Comparison of ENCODE assay signal across 1 cellular context in the genomic region with DNA sequence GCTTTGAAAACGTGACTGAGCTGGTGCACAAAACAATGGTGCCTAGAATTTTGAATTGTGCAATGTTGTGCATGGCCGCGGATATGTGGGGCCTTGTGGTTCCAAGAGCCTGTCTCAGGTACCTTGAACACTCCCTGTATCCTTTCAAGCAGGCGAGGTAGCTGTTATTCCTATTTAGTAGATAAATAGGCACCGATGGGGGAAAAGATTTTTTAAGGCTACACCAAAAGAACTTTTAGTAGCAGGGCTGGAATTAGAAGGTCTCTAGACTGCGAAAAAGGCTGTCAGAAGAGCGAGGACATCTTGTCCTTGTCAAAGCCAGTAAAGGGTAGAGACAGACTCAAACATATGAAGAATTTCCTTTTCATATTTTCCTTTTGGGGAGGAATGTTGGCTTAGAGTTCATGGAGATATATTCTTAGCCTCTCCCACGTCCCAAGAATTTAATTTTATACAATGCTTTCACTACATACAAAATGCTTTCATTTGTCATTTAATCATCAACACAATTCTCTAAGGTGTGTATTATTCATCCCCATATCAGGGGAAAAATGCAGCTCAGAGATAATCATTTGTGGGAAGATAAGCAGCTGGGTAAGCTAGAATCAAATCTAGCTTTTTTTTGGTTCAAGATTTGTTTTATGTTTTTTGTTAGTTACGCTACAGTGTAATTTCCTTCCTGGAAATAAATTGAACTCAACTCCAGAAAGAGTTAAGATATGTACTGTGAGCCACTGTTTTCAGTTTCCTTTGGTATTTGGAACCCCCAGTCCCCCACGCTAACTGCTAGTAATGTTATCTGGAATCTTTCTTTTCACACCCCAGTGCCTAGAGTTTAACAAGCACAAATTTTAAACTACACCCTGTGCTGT.
TF ChIP-seq lines count a peak whose summit lies in the region.

No MANE protein-coding gene starts in this region.

TF ChIP-seq in SK-N-SH treated with all-trans-retinoic acid at 6 μM for 48 hours, 23 proteins besides CTCF, POLR2A, EP300 and RAD21 (continued from another document):
- 0 out of 2 replicates have a peak, but pooled peaks have one; percentile 9 for TF ChIP-seq ISL1 (CRISPR knock-in tag; IDR thresholded peaks at IDR 0.05)
